21 cellular contexts compared by ENCODE assay signal in genomic region chr3:177213806-177214528, GRCh38. TPM values are rescaled to one million over a fixed set of nuclear protein-coding genes. Genes with fewer than 3 reads are reported as not detected.
DNase-seq lines count a peak whose midpoint lies in the region; ATAC-seq and TF ChIP-seq lines count a peak whose summit lies in the region.
"Had no signal": no experiment of that assay in that cellular context is flagged by ENCODE, and none has a peak within 500 bp of the region (broad histone marks: within the 10 kb centered on the region; RNA-seq: fewer than 3 reads in every experiment).

No MANE protein-coding gene starts in this region.

- no peaks in the 10 kb centered on the region for H3K4me1 ChIP-seq in GM23248 (ENCODE audit: insufficient read depth)
- H3K4me1 ChIP-seq in parathyroid adenoma = peaks cover 4% of the 10 kb centered on the region

- no peaks in the 10 kb centered on the region for H3K9me3 Mint-ChIP-seq in activated CD8-positive, alpha-beta T cell treated with anti-CD3 and anti-CD28 coated beads, Interleukin-2, amount 10 ng/mL, durations not matched to agents 7 days and 5 days (ENCODE audit: insufficient read depth)
- H3K9me3 Mint-ChIP-seq: CD4-positive, CD25-positive, alpha-beta regulatory T cell had no signal

- H3K4me3 ChIP-seq in GM23248 (no peak overlapping the region), parathyroid adenoma (ENCODE audit: low read depth, low read length) (no peak overlapping the region)

- H3K9ac ChIP-seq in GM23248 (no peak overlapping the region), parathyroid adenoma (no peak overlapping the region)
- H3K9ac ChIP-seq: KMS-11, SK-N-SH had no signal

- H3K36me3 Mint-ChIP-seq in activated CD8-positive, alpha-beta T cell treated with anti-CD3 and anti-CD28 coated beads, Interleukin-2, amount 10 ng/mL, durations not matched to agents 7 days and 5 days (ENCODE audit: low read depth) = no peaks in the 10 kb centered on the region
- H3K36me3 Mint-ChIP-seq: CD4-positive, CD25-positive, alpha-beta regulatory T cell had no signal

- POLR2A ChIA-PET in activated CD8-positive, alpha-beta T cell treated with anti-CD3 and anti-CD28 coated beads, Interleukin-2, amount 10 ng/mL, durations not matched to agents 7 days and 5 days (lab: Charles Lee) = no interaction called here

- in situ Hi-C loops in GM23248 (cut with MboI) = no loop called here

- no peak overlapping the region for H3K4me3 Mint-ChIP-seq in activated CD8-positive, alpha-beta T cell treated with anti-CD3 and anti-CD28 coated beads, Interleukin-2, amount 10 ng/mL, durations not matched to agents 7 days and 5 days
- H3K4me3 Mint-ChIP-seq: B cell; CD4-positive, CD25-positive, alpha-beta regulatory T cell had no signal

- H3K36me3 ChIP-seq in GM23248 (ENCODE audit: low read depth) (no peaks in the 10 kb centered on the region), parathyroid adenoma (ENCODE audit: control insufficient read depth, insufficient read depth, low read length) (no peaks in the 10 kb centered on the region)

- H3K79me2 ChIP-seq in GM23248 (ENCODE audit: insufficient read depth) (no peaks in the 10 kb centered on the region), parathyroid adenoma (no peaks in the 10 kb centered on the region)

- WGBS in GM23248 (ENCODE audit: low coverage in 1 of 2, low lambda C conversion rate in 2 of 2, missing lambda C conversion rate in 2 of 2), 2 experiments = 77 to 82% methylated on average over 7 of the region's 7 CpGs

- no peak overlapping the region for H3K4me2 ChIP-seq in GM23248 (ENCODE audit: unreplicated experiment)
- no peak overlapping the region for H3K4me2 ChIP-seq in parathyroid adenoma (ENCODE audit: low read length)
- H3K4me2 ChIP-seq: KMS-11, SK-N-SH had no signal

- DNase-seq in GM23248 (peak; percentile 20), RPMI8226 (peak; percentile 1), kidney glomerular epithelial cell (lab: John Stamatoyannopoulos, UW) (peak; percentile 17), islet precursor cell (no peak), NCI-H187 (lab: John Stamatoyannopoulos, UW) (no peak)
- no peak for DNase-seq in activated CD8-positive, alpha-beta T cell treated with anti-CD3 and anti-CD28 coated beads, Interleukin-2, amount 10 ng/mL, durations not matched to agents 7 days and 5 days
- DNase-seq in activated CD4-positive, alpha-beta T cell treated with anti-CD3 and anti-CD28 coated beads for 1 hour = no peak
- DNase-seq: ACHN; Caco-2; CD4-positive, CD25-positive, alpha-beta regulatory T cell; HCEC 1CT; NCI-H1092; NCI-H146; NCI-H2107; NCI-H2227 treated with DMSO at 0.1 percent for 48 hours; SHP77; SK-N-SH had no signal

- CTCF ChIA-PET in activated CD8-positive, alpha-beta T cell treated with anti-CD3 and anti-CD28 coated beads, Interleukin-2, amount 10 ng/mL, durations not matched to agents 7 days and 5 days (lab: Charles Lee) = interaction anchor here (1.0 to 1.7 kb wide), 2 partner anchors 11 to 144 kb away, joined by 4 to 5 read pairs; no protein-coding TSS in a partner anchor

- no peaks in the 10 kb centered on the region for H3K9me3 ChIP-seq in GM23248 (ENCODE audit: low read depth)
- H3K9me3 ChIP-seq in parathyroid adenoma (ENCODE audit: control insufficient read depth, low read length) = no peaks in the 10 kb centered on the region
- H3K9me3 ChIP-seq: Caco-2, SK-N-SH had no signal

- H3K27me3 ChIP-seq in GM23248 (replicated peaks; ENCODE audit: insufficient read depth) (no peaks in the 10 kb centered on the region), parathyroid adenoma (ENCODE audit: control insufficient read depth, insufficient read depth, low read length) (no peaks in the 10 kb centered on the region)

- H3K9me2 ChIP-seq in GM23248 (ENCODE audit: insufficient read depth) = no peaks in the 10 kb centered on the region
- H3K9me2 ChIP-seq: SK-N-SH had no signal

- H3F3A ChIP-seq in GM23248 (ENCODE audit: insufficient read depth) = no peaks in the 10 kb centered on the region

- no peak for TF ChIP-seq CTCF in parathyroid adenoma (IDR thresholded peaks at IDR 0.05)

- peaks cover 11% of the 10 kb centered on the region for H3K4me1 Mint-ChIP-seq in activated CD8-positive, alpha-beta T cell treated with anti-CD3 and anti-CD28 coated beads, Interleukin-2, amount 10 ng/mL, durations not matched to agents 7 days and 5 days (ENCODE audit: low read depth)
- H3K4me1 Mint-ChIP-seq: B cell had no signal

- no peak for ATAC-seq in activated CD8-positive, alpha-beta T cell treated with anti-CD3 and anti-CD28 coated beads, Interleukin-2, amount 10 ng/mL, durations not matched to agents 7 days and 5 days
- ATAC-seq: Panc1 had no signal

- H2AFZ ChIP-seq in GM23248 (no peak overlapping the region), parathyroid adenoma (peak overlapping the region; percentile 36)

- no peak overlapping the region for H3K27ac ChIP-seq in GM23248
- no peak overlapping the region for H3K27ac ChIP-seq in parathyroid adenoma
- H3K27ac ChIP-seq: KMS-11 had no signal

- H3K27me3 Mint-ChIP-seq in activated CD8-positive, alpha-beta T cell treated with anti-CD3 and anti-CD28 coated beads, Interleukin-2, amount 10 ng/mL, durations not matched to agents 7 days and 5 days (ENCODE audit: low read depth) = no peaks in the 10 kb centered on the region
- H3K27me3 Mint-ChIP-seq: B cell; CD4-positive, CD25-positive, alpha-beta regulatory T cell had no signal

- H4K20me1 ChIP-seq in GM23248 (ENCODE audit: insufficient read depth) = no peaks in the 10 kb centered on the region

- no peak overlapping the region for H3K27ac Mint-ChIP-seq in activated CD8-positive, alpha-beta T cell treated with anti-CD3 and anti-CD28 coated beads, Interleukin-2, amount 10 ng/mL, durations not matched to agents 7 days and 5 days
- H3K27ac Mint-ChIP-seq: B cell had no signal

RNA-seq across cellular contexts. Expression of gene TBL1XR1, which starts 16.7 kb away (rescaled TPM):
- 62.3 and 87.2 TPM in 2 replicates for total RNA-seq in GM23248 (2014; rRNA removed; shearing (Covaris generic))
- polyA plus RNA-seq in GM23248 (2016; fragmentation: Nextera tagmentation; extraction: Ambion mirVana) = 41.6 and 44.7 TPM in 2 replicates
- total RNA-seq in activated CD8-positive, alpha-beta T cell treated with anti-CD3 and anti-CD28 coated beads, Interleukin-2, amount 10 ng/mL, durations not matched to agents 7 days and 5 days = 100 to 1,000 TPM; 165 to 166 TPM

Comparison
In these comparisons a context has a peak if more than half of its experiments do, and no peak if none do; other contexts are left out.
1. DNase-seq: peak in GM23248 (single experiment), RPMI8226 (single experiment) and kidney glomerular epithelial cell (single experiment); none in islet precursor cell (single experiment), activated CD8-positive, alpha-beta T cell treated with anti-CD3 and anti-CD28 coated beads, Interleukin-2, amount 10 ng/mL, durations not matched to agents 7 days and 5 days (single experiment), activated CD4-positive, alpha-beta T cell treated with anti-CD3 and anti-CD28 coated beads for 1 hour (single experiment) and NCI-H187 (0 of 2).